In the genomic region with DNA sequence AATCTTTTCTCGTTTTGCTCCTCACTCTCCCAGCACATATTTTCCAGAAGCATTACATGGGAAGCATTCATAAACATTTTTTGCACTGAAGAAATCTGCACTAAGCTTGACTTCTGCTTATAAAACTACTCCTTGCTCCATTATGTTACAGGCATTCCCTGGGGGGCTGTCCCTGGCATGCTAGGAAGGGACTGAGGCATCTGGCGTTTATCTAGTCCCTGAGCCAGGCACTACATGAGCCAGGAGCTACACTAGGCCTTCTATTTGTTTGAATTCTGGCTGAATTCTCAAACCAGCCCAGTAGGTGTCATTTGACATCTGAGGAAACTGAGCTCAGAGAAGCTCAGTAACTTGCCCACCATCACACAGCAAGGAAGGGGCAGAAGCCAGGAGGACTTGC, we compare ENCODE assay signal across 24 cellular contexts. TPM values are rescaled to one million over a fixed set of nuclear protein-coding genes. Genes with fewer than 3 reads are reported as not detected.
DNase-seq lines count a peak whose midpoint lies in the region; ATAC-seq and TF ChIP-seq lines count a peak whose summit lies in the region.
"Had no signal": no experiment of that assay in that cellular context is flagged by ENCODE, and none has a peak within 500 bp of the region (broad histone marks: within the 10 kb centered on the region; RNA-seq: fewer than 3 reads in every experiment).

No MANE protein-coding gene starts in this region.

- H3K36me3 ChIP-seq in SK-N-SH (replicated peaks in 1 of 2; ENCODE audit: control insufficient read depth in 1 of 2, insufficient read depth in 2 of 2, low read length in 1 of 2) (no peaks in the 10 kb centered on the region), adipocyte (ENCODE audit: control insufficient read depth, insufficient read depth, low read length, severe bottlenecking) (no peaks in the 10 kb centered on the region), rectal smooth muscle tissue (ENCODE audit: control insufficient read depth, insufficient read depth, low read length) (no peaks in the 10 kb centered on the region), GM23248 (ENCODE audit: low read depth) (no peaks in the 10 kb centered on the region)
- H3K36me3 ChIP-seq: spleen, tibial nerve had no signal

- H3K27me3 ChIP-seq in SK-N-SH (ENCODE audit: insufficient read depth) (peaks cover 12% of the 10 kb centered on the region), adipocyte (replicated peaks; ENCODE audit: control insufficient read depth, insufficient read depth, low read length) (peaks cover 30% of the 10 kb centered on the region), rectal smooth muscle tissue (ENCODE audit: control insufficient read depth, insufficient read depth, low read length) (peaks cover 4% of the 10 kb centered on the region), GM23248 (replicated peaks; ENCODE audit: insufficient read depth) (no peaks in the 10 kb centered on the region)
- H3K27me3 ChIP-seq: spleen had no signal

- no peak for TF ChIP-seq CTCF in SK-N-SH (IDR thresholded peaks at IDR 0.05)

- H3F3A ChIP-seq in SK-N-SH (replicated peaks; ENCODE audit: insufficient read depth) = no peaks in the 10 kb centered on the region
- H3F3A ChIP-seq in GM23248 (ENCODE audit: insufficient read depth) = no peaks in the 10 kb centered on the region

- H3K9me3 ChIP-seq in SK-N-SH (no peaks in the 10 kb centered on the region), adipocyte (ENCODE audit: control insufficient read depth, low read length) (no peaks in the 10 kb centered on the region), iPS-18c (ENCODE audit: control insufficient read depth, insufficient read depth, low read length) (peaks cover 2% of the 10 kb centered on the region), GM23248 (ENCODE audit: low read depth) (no peaks in the 10 kb centered on the region)
- H3K9me3 ChIP-seq: spleen, tibial nerve had no signal

- no peak for TF ChIP-seq RAD21 in SK-N-SH (IDR thresholded peaks at IDR 0.05; ENCODE audit: low read length)

- H4K20me1 ChIP-seq in SK-N-SH (ENCODE audit: insufficient read depth) (no peaks in the 10 kb centered on the region), GM23248 (ENCODE audit: insufficient read depth) (no peaks in the 10 kb centered on the region)

- H3K4me3 ChIP-seq in SK-N-SH (ENCODE audit: low read depth in 2 of 2, low read length in 1 of 2) (no peak overlapping the region), adipocyte (ENCODE audit: low read length) (no peak overlapping the region), iPS-18c (ENCODE audit: insufficient read depth, low read depth, low read length) (peak overlapping the region; percentile 1; the same call in 1 of the 2 replicates), rectal smooth muscle tissue (ENCODE audit: low read length) (no peak overlapping the region), GM23248 (no peak overlapping the region)
- H3K4me3 ChIP-seq: spleen, tibial nerve had no signal

- H3K27ac ChIP-seq in SK-N-SH (ENCODE audit: low read depth in 2 of 2, low read length in 1 of 2) (no peak overlapping the region), rectal smooth muscle tissue (ENCODE audit: low read depth, low read length) (peak overlapping the region; percentile 15), GM23248 (no peak overlapping the region)
- H3K27ac ChIP-seq: spleen had no signal

- H3K4me1 ChIP-seq in SK-N-SH (ENCODE audit: control insufficient read depth in 1 of 2, insufficient read depth in 2 of 2, low read depth in 1 of 2, low read length in 1 of 2) (no peaks in the 10 kb centered on the region; a peak in 1 of 4 replicates), adipocyte (ENCODE audit: control insufficient read depth, insufficient read depth, low read length) (peaks cover 29% of the 10 kb centered on the region), rectal smooth muscle tissue (ENCODE audit: control insufficient read depth, insufficient read depth, low read length) (peaks cover 11% of the 10 kb centered on the region), GM23248 (ENCODE audit: insufficient read depth) (peaks cover 14% of the 10 kb centered on the region; the same call in 1 of the 2 replicates)
- H3K4me1 ChIP-seq: spleen had no signal

- H3K79me2 ChIP-seq in SK-N-SH (ENCODE audit: insufficient read depth) (no peaks in the 10 kb centered on the region), GM23248 (ENCODE audit: insufficient read depth) (no peaks in the 10 kb centered on the region)

- POLR2A ChIA-PET in SK-N-SH (lab: Yijun Ruan, JAX) = no interaction called here

- H3K9me2 ChIP-seq in SK-N-SH (no peaks in the 10 kb centered on the region), GM23248 (ENCODE audit: insufficient read depth) (no peaks in the 10 kb centered on the region)

- TF ChIP-seq EP300 in SK-N-SH (IDR thresholded peaks at IDR 0.05; ENCODE audit: borderline replicate concordance in 1 of 2, low read depth in 1 of 2, low read length in 1 of 2) = no peak

- peak; percentile 17 for DNase-seq in SK-N-SH
- no peak for DNase-seq in adipocyte (ENCODE audit: low read depth)
- DNase-seq in globus pallidus (ENCODE audit: low spot score) = no peak
- no peak for DNase-seq in GM23248
- DNase-seq in pons (ENCODE audit: low spot score) = no peak
- DNase-seq: 8988T; activated CD4-positive, alpha-beta T cell treated with anti-CD3 and anti-CD28 coated beads, Interleukin-2, amount 50 U/mL, for 48 hours; activated CD8-positive, alpha-beta memory T cell treated with anti-CD3 and anti-CD28 coated beads, Interleukin-2, amount 50 U/mL, for 48 hours; aorta; CD8-positive, alpha-beta T cell; DMS53; GF-D8; HCEC 1CT; NCI-H1436 treated with DMSO at 0.1 percent for 48 hours; NCI-H446 treated with DMSO at 0.1 percent for 48 hours; NCI-H82; nucleus accumbens; spleen had no signal

- no peak for ATAC-seq in SK-N-SH treated with all-trans-retinoic acid at 6 μM for 48 hours
- ATAC-seq: activated CD4-positive, CD25-positive, alpha-beta regulatory T cell treated with anti-CD3 and anti-CD28 coated beads, Interleukin-2, amount 50 U/mL, for 24 hours; activated T-helper 17 cell treated with anti-CD3 and anti-CD28 coated beads, Interleukin-2, amount 50 U/mL, for 72 hours; CD8-positive, alpha-beta T cell had no signal

- in situ Hi-C loops in GM23248 (cut with MboI) = no loop called here

- CTCF ChIA-PET in SK-N-SH (lab: Yijun Ruan, JAX) = no interaction called here

- H2AFZ ChIP-seq in SK-N-SH (ENCODE audit: low read depth) (no peak overlapping the region), GM23248 (no peak overlapping the region)

- H3K4me2 ChIP-seq in SK-N-SH (no peak overlapping the region), GM23248 (ENCODE audit: unreplicated experiment) (no peak overlapping the region)

- no peak overlapping the region for H3K9ac ChIP-seq in SK-N-SH
- H3K9ac ChIP-seq in adipocyte (ENCODE audit: low read length) = peak overlapping the region; percentile 52
- no peak overlapping the region for H3K9ac ChIP-seq in rectal smooth muscle tissue (ENCODE audit: low read length)
- H3K9ac ChIP-seq in GM23248 = no peak overlapping the region

- 20% methylated on average over 2 of the region's 2 CpGs for WGBS in SK-N-SH (ENCODE audit: low lambda C conversion rate)
- WGBS in GM23248 (ENCODE audit: low coverage in 1 of 2, low lambda C conversion rate in 2 of 2, missing lambda C conversion rate in 2 of 2), 2 experiments = 32 to 34% methylated on average over 2 of the region's 2 CpGs

TF ChIP-seq in SK-N-SH, 30 proteins besides CTCF, POLR2A, EP300 and RAD21 (continues in another document):
- TF ChIP-seq, protein P1, sequence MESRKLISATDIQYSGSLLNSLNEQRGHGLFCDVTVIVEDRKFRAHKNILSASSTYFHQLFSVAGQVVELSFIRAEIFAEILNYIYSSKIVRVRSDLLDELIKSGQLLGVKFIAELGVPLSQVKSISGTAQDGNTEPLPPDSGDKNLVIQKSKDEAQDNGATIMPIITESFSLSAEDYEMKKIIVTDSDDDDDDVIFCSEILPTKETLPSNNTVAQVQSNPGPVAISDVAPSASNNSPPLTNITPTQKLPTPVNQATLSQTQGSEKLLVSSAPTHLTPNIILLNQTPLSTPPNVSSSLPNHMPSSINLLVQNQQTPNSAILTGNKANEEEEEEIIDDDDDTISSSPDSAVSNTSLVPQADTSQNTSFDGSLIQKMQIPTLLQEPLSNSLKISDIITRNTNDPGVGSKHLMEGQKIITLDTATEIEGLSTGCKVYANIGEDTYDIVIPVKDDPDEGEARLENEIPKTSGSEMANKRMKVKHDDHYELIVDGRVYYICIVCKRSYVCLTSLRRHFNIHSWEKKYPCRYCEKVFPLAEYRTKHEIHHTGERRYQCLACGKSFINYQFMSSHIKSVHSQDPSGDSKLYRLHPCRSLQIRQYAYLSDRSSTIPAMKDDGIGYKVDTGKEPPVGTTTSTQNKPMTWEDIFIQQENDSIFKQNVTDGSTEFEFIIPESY (IDR thresholded peaks at IDR 0.05; ENCODE audit: borderline replicate concordance, low read depth) = no peak
- TF ChIP-seq SIN3A (IDR thresholded peaks at IDR 0.05; ENCODE audit: borderline replicate concordance, low read depth, low read length) (no peak), NRF1 (IDR thresholded peaks at IDR 0.05; ENCODE audit: low read depth, low read length) (no peak), TAF1 (IDR thresholded peaks at IDR 0.05; ENCODE audit: borderline replicate concordance, low read depth, low read length) (no peak)

TF ChIP-seq in SK-N-SH treated with all-trans-retinoic acid at 6 μM for 48 hours, 23 proteins besides CTCF, POLR2A, EP300 and RAD21:
- TF ChIP-seq, protein P2, sequence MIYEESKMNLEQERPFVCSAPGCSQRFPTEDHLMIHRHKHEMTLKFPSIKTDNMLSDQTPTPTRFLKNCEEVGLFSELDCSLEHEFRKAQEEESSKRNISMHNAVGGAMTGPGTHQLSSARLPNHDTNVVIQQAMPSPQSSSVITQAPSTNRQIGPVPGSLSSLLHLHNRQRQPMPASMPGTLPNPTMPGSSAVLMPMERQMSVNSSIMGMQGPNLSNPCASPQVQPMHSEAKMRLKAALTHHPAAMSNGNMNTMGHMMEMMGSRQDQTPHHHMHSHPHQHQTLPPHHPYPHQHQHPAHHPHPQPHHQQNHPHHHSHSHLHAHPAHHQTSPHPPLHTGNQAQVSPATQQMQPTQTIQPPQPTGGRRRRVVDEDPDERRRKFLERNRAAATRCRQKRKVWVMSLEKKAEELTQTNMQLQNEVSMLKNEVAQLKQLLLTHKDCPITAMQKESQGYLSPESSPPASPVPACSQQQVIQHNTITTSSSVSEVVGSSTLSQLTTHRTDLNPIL (CRISPR knock-in tag; IDR thresholded peaks at IDR 0.05; ENCODE audit: low read depth) = no peak
- TF ChIP-seq ISL1 (CRISPR knock-in tag; IDR thresholded peaks at IDR 0.05) = no peak
- no peak for TF ChIP-seq TOX (CRISPR knock-in tag; IDR thresholded peaks at IDR 0.05; ENCODE audit: borderline replicate concordance)
- TF ChIP-seq GLIS3 (CRISPR knock-in tag; IDR thresholded peaks at IDR 0.05) = no peak

RNA-seq across cellular contexts. Expression of a gene that starts 43.3 kb away (rescaled TPM):
- polyA plus RNA-seq in SK-N-SH (2012; rRNA removed) (0.61 and 1.7 TPM in 2 replicates), GM23248 (2016; fragmentation: Nextera tagmentation; extraction: Ambion mirVana) (5.3 and 6.5 TPM in 2 replicates)
- 0.60 and 1.5 TPM in 2 replicates for polyA plus RNA-seq in SK-N-SH (2012; cell fraction: cytosol; rRNA removed)
- 1.6 and 1.9 TPM in 2 replicates for polyA plus RNA-seq in SK-N-SH (2012; cell fraction: nucleus; rRNA removed)
- total RNA-seq in GM23248 (2014; rRNA removed; shearing (Covaris generic)) = 3.2 and 4.7 TPM in 2 replicates
